Comparison of ENCODE assay signal across 23 cellular contexts in genomic region chr10:126654579-126654978, GRCh38.
"Had no signal": no experiment of that assay in that cellular context is flagged by ENCODE, and none has a peak within 500 bp of the region (broad histone marks: within the 10 kb centered on the region; RNA-seq: fewer than 3 reads in every experiment).

No MANE protein-coding gene starts in this region.

- H3K27ac Mint-ChIP-seq: activated CD4-positive, alpha-beta memory T cell treated with anti-CD3 and anti-CD28 coated beads, Interleukin-2, amount 10 ng/mL, durations not matched to agents 7 days and 5 days; activated CD4-positive, alpha-beta T cell treated with anti-CD3 and anti-CD28 coated beads, Interleukin-2, amount 10 ng/mL, durations not matched to agents 24 days and 14 days; activated naive CD8-positive, alpha-beta T cell; activated T-cell treated with anti-CD3 and anti-CD28 coated beads, Interleukin-2, amount 50 U/mL, for 24 hours; activated T-cell treated with anti-CD3 and anti-CD28 coated beads, Interleukin-2, amount 50 U/mL, for 72 hours; dendritic cell treated with granulocyte-macrophage colony-stimulating factor and Interleukin-4, amounts not matched to agents 40 ng/mL and 50 ng/mL, for 4 days; endodermal cell had no signal

- H3K4me3 Mint-ChIP-seq: activated CD4-positive, alpha-beta memory T cell treated with anti-CD3 and anti-CD28 coated beads, Interleukin-2, amount 10 ng/mL, durations not matched to agents 7 days and 5 days; activated CD4-positive, alpha-beta T cell treated with anti-CD3 and anti-CD28 coated beads, Interleukin-2, amount 10 ng/mL, durations not matched to agents 24 days and 14 days; activated naive CD8-positive, alpha-beta T cell; activated T-cell treated with anti-CD3 and anti-CD28 coated beads, Interleukin-2, amount 50 U/mL, for 24 hours; activated T-cell treated with anti-CD3 and anti-CD28 coated beads, Interleukin-2, amount 50 U/mL, for 72 hours; central memory CD8-positive, alpha-beta T cell; dendritic cell treated with granulocyte-macrophage colony-stimulating factor and Interleukin-4, amounts not matched to agents 40 ng/mL and 50 ng/mL, for 4 days; endodermal cell had no signal

- DNase-seq: activated CD4-positive, alpha-beta memory T cell treated with anti-CD3 and anti-CD28 coated beads, Interleukin-2, amount 10 ng/mL, durations not matched to agents 7 days and 5 days; activated CD4-positive, alpha-beta T cell treated with anti-CD3 and anti-CD28 coated beads, Interleukin-2, amount 10 ng/mL, durations not matched to agents 24 days and 14 days; activated CD4-positive, CD25-positive, alpha-beta regulatory T cell; activated CD8-positive, alpha-beta memory T cell treated with anti-CD3 and anti-CD28 coated beads, Interleukin-2, amount 50 U/mL, for 48 hours; activated effector memory CD4-positive, alpha-beta T cell treated with Interleukin-2 at 50 U/mL for 16 hours; activated gamma-delta T cell treated with Interleukin-2 at 50 U/mL for 16 hours; activated naive CD4-positive, alpha-beta T cell treated with anti-CD3 and anti-CD28 coated beads, Interleukin-2, amount 50 U/mL, for 16 hours; activated naive CD4-positive, alpha-beta T cell treated with Interleukin-2 at 50 U/mL for 16 hours; activated T-cell treated with anti-CD3 and anti-CD28 coated beads for 4 hours; activated T-cell treated with anti-CD3 and anti-CD28 coated beads, Interleukin-2, amount 50 U/mL, for 24 hours; activated T-cell treated with anti-CD3 and anti-CD28 coated beads, Interleukin-2, amount 50 U/mL, for 72 hours; amniotic stem cell; anterior cingulate cortex; brain microvascular endothelial cell; dorsolateral prefrontal cortex; effector memory CD4-positive, alpha-beta T cell; endodermal cell; foreskin fibroblast; glutamatergic neuron had no signal

- H3K36me3 Mint-ChIP-seq: activated naive CD8-positive, alpha-beta T cell had no signal

- H3K4me1 Mint-ChIP-seq: activated CD4-positive, alpha-beta T cell treated with anti-CD3 and anti-CD28 coated beads, Interleukin-2, amount 10 ng/mL, durations not matched to agents 24 days and 14 days; central memory CD8-positive, alpha-beta T cell had no signal

- ATAC-seq: esophagus mucosa had no signal

- H3K9me3 Mint-ChIP-seq: activated CD4-positive, alpha-beta memory T cell treated with anti-CD3 and anti-CD28 coated beads, Interleukin-2, amount 10 ng/mL, durations not matched to agents 7 days and 5 days; activated CD4-positive, alpha-beta T cell treated with anti-CD3 and anti-CD28 coated beads, Interleukin-2, amount 10 ng/mL, durations not matched to agents 24 days and 14 days; dendritic cell treated with granulocyte-macrophage colony-stimulating factor and Interleukin-4, amounts not matched to agents 40 ng/mL and 50 ng/mL, for 4 days; endodermal cell had no signal
